Comparison of ENCODE assay signal across 8 cellular contexts in genomic region chr4:70903282-70903603, GRCh38. TPM values are rescaled to one million over a fixed set of nuclear protein-coding genes. Genes with fewer than 3 reads are reported as not detected.
DNase-seq lines count a peak whose midpoint lies in the region; ATAC-seq and TF ChIP-seq lines count a peak whose summit lies in the region.

No MANE protein-coding gene starts in this region.

- peak overlapping the region; percentile 92 for H3K27ac Mint-ChIP-seq in activated T-cell treated with anti-CD3 and anti-CD28 coated beads, Interleukin-2, amount 50 U/mL, for 24 hours

- peak overlapping the region; percentile 60 to 94 for H3K4me3 ChIP-seq in foreskin fibroblast (ENCODE audit: low read depth in 1 of 2, low read length in 2 of 2)

- no peak for DNase-seq in activated T-cell treated with anti-CD3 and anti-CD28 coated beads, Interleukin-2, amount 50 U/mL, for 24 hours
- DNase-seq in activated T-cell treated with anti-CD3 and anti-CD28 coated beads for 4 hours (no peak), UCSD-AML1 (lab: John Stamatoyannopoulos, UW; ENCODE audit: unreplicated experiment) (peak; percentile 54), foreskin fibroblast (peak in 1 of 2 donors; percentile 45), renal cortical epithelial cell (ENCODE audit: low read depth) (peak; percentile 26), medulla oblongata (ENCODE audit: extremely low spot score) (no peak)

- H3K36me3 Mint-ChIP-seq in activated T-cell treated with anti-CD3 and anti-CD28 coated beads, Interleukin-2, amount 50 U/mL, for 24 hours (ENCODE audit: low read depth), result peaks cover 32% of the 10 kb centered on the region

- H3K4me3 Mint-ChIP-seq in activated T-cell treated with anti-CD3 and anti-CD28 coated beads, Interleukin-2, amount 50 U/mL, for 24 hours, result peak overlapping the region; percentile 94

- ATAC-seq in HG02610 (IDR thresholded peaks at IDR 0.05; ENCODE audit: unreplicated experiment) (no peak), HG02642 (IDR thresholded peaks at IDR 0.05; ENCODE audit: poor library complexity, unreplicated experiment) (no peak)

- H3K9me3 Mint-ChIP-seq in activated T-cell treated with anti-CD3 and anti-CD28 coated beads, Interleukin-2, amount 50 U/mL, for 24 hours, result no peaks in the 10 kb centered on the region

- TF ChIP-seq CTCF in foreskin fibroblast (IDR thresholded peaks at IDR 0.05; ENCODE audit: low read depth, low read length), result no peak

- H3K4me1 Mint-ChIP-seq in activated T-cell treated with anti-CD3 and anti-CD28 coated beads, Interleukin-2, amount 50 U/mL, for 24 hours (ENCODE audit: low read depth), result peaks cover 38% of the 10 kb centered on the region

- no peaks in the 10 kb centered on the region for H3K27me3 Mint-ChIP-seq in activated T-cell treated with anti-CD3 and anti-CD28 coated beads, Interleukin-2, amount 50 U/mL, for 24 hours

RNA-seq across cellular contexts. Expression of gene MOB1B, which starts 1.1 kb away (rescaled TPM):
- total RNA-seq in renal cortical epithelial cell, result 16.0 and 32.2 TPM in 2 replicates

Comparison
In these comparisons a context has a peak if more than half of its experiments do, and no peak if none do; other contexts are left out.
1. DNase-seq: peak in UCSD-AML1 (single experiment) and renal cortical epithelial cell (single experiment); none in activated T-cell treated with anti-CD3 and anti-CD28 coated beads, Interleukin-2, amount 50 U/mL, for 24 hours (single experiment), activated T-cell treated with anti-CD3 and anti-CD28 coated beads for 4 hours (single experiment) and medulla oblongata (single experiment).